Comparison of ENCODE assay signal across 27 cellular contexts in genomic region chr5:113031132-113031531, GRCh38. TPM values are rescaled to one million over a fixed set of nuclear protein-coding genes. Genes with fewer than 3 reads are reported as not detected.
DNase-seq lines count a peak whose midpoint lies in the region; ATAC-seq, FAIRE-seq and TF ChIP-seq lines count a peak whose summit lies in the region.
"Had no signal": no experiment of that assay in that cellular context is flagged by ENCODE, and none has a peak within 500 bp of the region (broad histone marks: within the 10 kb centered on the region; RNA-seq: fewer than 3 reads in every experiment).

No MANE protein-coding gene starts in this region.

- no peak for FAIRE-seq in HepG2 (lab: Jason Lieb, UNC)
- FAIRE-seq: islet of Langerhans had no signal

- TF ChIP-seq CTCF in Calu3 (IDR thresholded peaks at IDR 0.05; ENCODE audit: unreplicated experiment) (no peak), PC-9 (conservative IDR thresholded peaks at IDR 0.05) (no peak), esophagus muscularis mucosa (IDR thresholded peaks at IDR 0.05) (no peak), nephron (IDR thresholded peaks at IDR 0.05; ENCODE audit: unreplicated experiment in 3 of 3) (no peak), HepG2 (CRISPR knock-in tag; IDR thresholded peaks at IDR 0.05) (no peak)

- no peak for TF ChIP-seq POLR2A in esophagus muscularis mucosa (IDR thresholded peaks at IDR 0.05; ENCODE audit: low read depth)
- TF ChIP-seq POLR2A in HepG2 (IDR thresholded peaks at IDR 0.05; ENCODE audit: insufficient read depth in 1 of 2, low read depth in 2 of 2, low read length in 2 of 2), result no peak

- H3K4me1 Mint-ChIP-seq in Calu3 (ENCODE audit: low read depth, unreplicated experiment) (no peaks in the 10 kb centered on the region), nephron (peaks cover 27% of the 10 kb centered on the region)

- in situ Hi-C loops in HepG2 (cut with HindIII; ENCODE audit: extremely low pct_ligation_motif_present, low pct_unique_long_range_greater_than_20kb), result loop anchor here (25.0 kb wide), 1 partner anchor 481 kb away; the partner anchor contains the start of gene YTHDC2

- intact Hi-C loops in Calu3 (cut with micrococcal nuclease; ENCODE audit: unreplicated experiment) (no loop called here), PC-9 (cut with micrococcal nuclease; ENCODE audit: unreplicated experiment) (no loop called here), esophagus muscularis mucosa (cut with DNase I) (no loop called here), HepG2 (cut with micrococcal nuclease; ENCODE audit: unreplicated experiment) (loop anchor here (5.0 kb wide), 1 partner anchor 34 kb away; no protein-coding TSS in a partner anchor)

- POLR2A ChIA-PET in PC-9 (lab: Charles Lee; ENCODE audit: unreplicated experiment) (no interaction called here), HepG2 (lab: Yijun Ruan, JAX) (interaction anchor here (0.6 kb wide), 1 partner anchor 11 kb away, joined by 3 read pairs; no protein-coding TSS in a partner anchor)

- H3K27me3 Mint-ChIP-seq in Calu3 (ENCODE audit: unreplicated experiment) (no peaks in the 10 kb centered on the region), nephron (ENCODE audit: low read depth) (no peaks in the 10 kb centered on the region)

- H3K27me3 ChIP-seq in PC-9 (ENCODE audit: insufficient read depth, low read depth), result no peaks in the 10 kb centered on the region
- H3K27me3 ChIP-seq in esophagus muscularis mucosa, result no peaks in the 10 kb centered on the region
- H3K27me3 ChIP-seq in HepG2 (ENCODE audit: control insufficient read depth in 1 of 2, insufficient read depth in 2 of 2, low read length in 2 of 2), result no peaks in the 10 kb centered on the region
- H3K27me3 ChIP-seq: adrenal gland, BLaER1, brain microvascular endothelial cell, left lung, right atrium auricular region, upper lobe of left lung had no signal

- H3K27ac Mint-ChIP-seq in Calu3 (ENCODE audit: unreplicated experiment), result no peak overlapping the region
- peak overlapping the region; percentile 39 to 73 (median 67) for H3K27ac Mint-ChIP-seq in nephron
- H3K27ac Mint-ChIP-seq: natural killer cell had no signal

- ATAC-seq in GM21786 (IDR thresholded peaks at IDR 0.05; ENCODE audit: unreplicated experiment) (no peak), HepG2 (no peak)
- ATAC-seq: activated T-cell treated with anti-CD3 and anti-CD28 coated beads, Interleukin-2, amount 50 U/mL, for 4 hours; left lung; natural killer cell had no signal

- H3K27ac ChIP-seq in PC-9 (no peak overlapping the region), esophagus muscularis mucosa (replicated peaks in 1 of 4) (no peak overlapping the region), HepG2 (ENCODE audit: extremely low read length, insufficient read depth, low read length) (no peak overlapping the region)
- H3K27ac ChIP-seq: adrenal gland, BLaER1, HL-60, left lung, right atrium auricular region, upper lobe of left lung had no signal

- H3K36me3 Mint-ChIP-seq in Calu3 (ENCODE audit: insufficient read depth, unreplicated experiment) (peaks cover 12% of the 10 kb centered on the region), nephron (ENCODE audit: low read depth) (peaks cover 57% of the 10 kb centered on the region)

- H3K4me3 Mint-ChIP-seq in Calu3 (ENCODE audit: low read depth, unreplicated experiment) (no peak overlapping the region), nephron (no peak overlapping the region)
- H3K4me3 Mint-ChIP-seq: activated T-cell treated with anti-CD3 and anti-CD28 coated beads, Interleukin-2, amount 50 U/mL, for 4 hours; natural killer cell; T-helper 2 cell treated with Interferon-gamma antibody and Interleukin-4, amounts not matched to agents 5 μg/mL and 100 μg/mL, for 36 hours had no signal

- TF ChIP-seq EP300 in esophagus muscularis mucosa (IDR thresholded peaks at IDR 0.05) (no peak), HepG2 (IDR thresholded peaks at IDR 0.05; ENCODE audit: low read depth in 2 of 2, low read length in 2 of 2) (no peak), HepG2 (CRISPR knock-in tag; IDR thresholded peaks at IDR 0.05; ENCODE audit: borderline replicate concordance) (no peak)

- no peak for TF ChIP-seq RAD21 in HepG2 (CRISPR knock-in tag; IDR thresholded peaks at IDR 0.05)

- H4K20me1 ChIP-seq in PC-9 (ENCODE audit: insufficient read depth) (no peaks in the 10 kb centered on the region), HepG2 (ENCODE audit: insufficient read depth, low read length) (no peaks in the 10 kb centered on the region)
- H4K20me1 ChIP-seq: BLaER1 had no signal

- no peak overlapping the region for H3K4me2 ChIP-seq in PC-9
- no peak overlapping the region for H3K4me2 ChIP-seq in HepG2 (ENCODE audit: low read depth, low read length)
- H3K4me2 ChIP-seq: BLaER1 had no signal

- H3K9me2 ChIP-seq in PC-9 (ENCODE audit: insufficient read depth), result no peaks in the 10 kb centered on the region

- H3K36me3 ChIP-seq in PC-9 (ENCODE audit: low read depth) (no peaks in the 10 kb centered on the region), esophagus muscularis mucosa (peaks cover 0 to 40% (median 33%) of the 10 kb centered on the region in 4 donors), HepG2 (replicated peaks in 1 of 2; ENCODE audit: control insufficient read depth in 1 of 2, insufficient read depth in 2 of 2, low read length in 2 of 2) (peaks cover 3 to 12% of the 10 kb centered on the region in 2 experiments; a peak in 2 of 5 replicates)

- no peak for DNase-seq in Calu3
- DNase-seq in PC-9, result no peak
- peak; percentile 53 for DNase-seq in esophagus muscularis mucosa (ENCODE audit: extremely low spot score)
- DNase-seq in SKM-1 treated with dmso at 0.1 percent for 144 hours (lab: John Stamatoyannopoulos, UW; ENCODE audit: unreplicated experiment), result no peak
- DNase-seq in NCI-H2227 (lab: John Stamatoyannopoulos, UW; ENCODE audit: unreplicated experiment), result no peak
- no peak for DNase-seq in HepG2 (ENCODE audit: low spot score)
- DNase-seq: activated CD4-positive, alpha-beta T cell treated with anti-CD3 and anti-CD28 coated beads for 4 hours; activated T-cell treated with anti-CD3 and anti-CD28 coated beads, Interleukin-2, amount 50 U/mL, for 4 hours; adrenal gland; brain microvascular endothelial cell; DND-41; effector CD8-positive, alpha-beta T cell; foreskin fibroblast; HFFc6; left lung; midbrain; natural killer cell; OCI-M1; stimulated activated CD4-positive, alpha-beta T cell treated with anti-CD3 and anti-CD28 coated beads, Interleukin-2, amount 100 ng/mL, for 48 hours; upper lobe of left lung had no signal

- H3K4me3 ChIP-seq in PC-9, result no peak overlapping the region
- H3K4me3 ChIP-seq in esophagus muscularis mucosa, result no peak overlapping the region
- H3K4me3 ChIP-seq in HepG2 (replicated peaks in 1 of 3; ENCODE audit: insufficient read depth in 1 of 3, low read depth in 2 of 3, low read length in 3 of 3), result no peak overlapping the region
- H3K4me3 ChIP-seq: adrenal gland, BLaER1, left lung, right atrium auricular region, upper lobe of left lung had no signal

- 85% methylated on average over 8 of the region's 8 CpGs for WGBS in esophagus muscularis mucosa
- WGBS in HepG2 (ENCODE audit: low lambda C conversion rate), result 99% methylated on average over 8 of the region's 8 CpGs

- H3K9me3 Mint-ChIP-seq in Calu3 (ENCODE audit: low read depth, unreplicated experiment), result no peaks in the 10 kb centered on the region
- H3K9me3 Mint-ChIP-seq in nephron, result no peaks in the 10 kb centered on the region
- H3K9me3 Mint-ChIP-seq: activated T-cell treated with anti-CD3 and anti-CD28 coated beads, Interleukin-2, amount 50 U/mL, for 4 hours; HFFc6; natural killer cell; T-helper 2 cell treated with Interferon-gamma antibody and Interleukin-4, amounts not matched to agents 5 μg/mL and 100 μg/mL, for 36 hours had no signal

- H3F3A ChIP-seq in PC-9 (ENCODE audit: insufficient read depth, low read depth), result no peaks in the 10 kb centered on the region

- CTCF ChIA-PET in Calu3 (lab: Charles Lee), result interaction anchor here (0.6 kb wide), 1 partner anchor 159 kb away, joined by 4 read pairs; no protein-coding TSS in a partner anchor
- CTCF ChIA-PET in PC-9 (lab: Charles Lee), result no interaction called here
- CTCF ChIA-PET in HepG2 (lab: Yijun Ruan, JAX; ENCODE audit: low intra/inter-chr PET ratio, low total read pairs), result no interaction called here

- no peaks in the 10 kb centered on the region for H3K4me1 ChIP-seq in PC-9 (replicated peaks; ENCODE audit: insufficient read depth)
- peaks cover 8 to 14% (median 9%) of the 10 kb centered on the region in 4 donors for H3K4me1 ChIP-seq in esophagus muscularis mucosa
- H3K4me1 ChIP-seq in HepG2 (ENCODE audit: insufficient read depth, low read length), result no peaks in the 10 kb centered on the region
- H3K4me1 ChIP-seq: BLaER1, left lung, upper lobe of left lung had no signal

- BruUV-seq in Calu3 (replicated peaks; lab: Mats Ljungman, UMichigan) (TSS peak; percentile 6), PC-9 (replicated peaks; lab: Mats Ljungman, UMichigan) (TSS peak; percentile 7), HepG2 (replicated peaks; lab: Mats Ljungman, UMichigan) (no TSS peak)

- H2AFZ ChIP-seq in PC-9, result no peak overlapping the region
- no peak overlapping the region for H2AFZ ChIP-seq in HepG2 (ENCODE audit: low read length)

- no peaks in the 10 kb centered on the region for H3K79me2 ChIP-seq in PC-9 (ENCODE audit: low read depth)
- H3K79me2 ChIP-seq in HepG2 (ENCODE audit: insufficient read depth, low read length), result no peaks in the 10 kb centered on the region

- H3K9me3 ChIP-seq in PC-9 (ENCODE audit: insufficient read depth, low read depth) (no peaks in the 10 kb centered on the region), esophagus muscularis mucosa (no peaks in the 10 kb centered on the region), HepG2 (ENCODE audit: low read length) (no peaks in the 10 kb centered on the region)
- H3K9me3 ChIP-seq: adrenal gland, BLaER1, left lung, right atrium auricular region, upper lobe of left lung had no signal

- no peak overlapping the region for H3K9ac ChIP-seq in HepG2 (ENCODE audit: insufficient read depth, low read depth, low read length)
- H3K9ac ChIP-seq: BLaER1 had no signal

RNA-seq across cellular contexts. Expression of gene DCP2, which starts 54.5 kb away (rescaled TPM):
- total RNA-seq in Calu3 (2022) (56.0 and 57.8 TPM in 2 replicates), PC-9 (2021) (40.0 and 45.6 TPM in 2 replicates), esophagus muscularis mucosa (10 to 100 TPM; 15.7 to 26.7 (median 17.7) TPM), HepG2 (2016; rRNA removed; fragmentation: Illumina TruSeq; extraction: Trizol) (63.4 and 113 TPM in 2 replicates)
- total RNA-seq in HepG2 (2016; cell fraction: cytosol; rRNA removed; fragmentation: Illumina TruSeq; extraction: Trizol; ENCODE audit: low read depth), result 96.6 and 97.4 TPM in 2 replicates
- total RNA-seq in HepG2 (2016; cell fraction: insoluble cytoplasmic fraction; rRNA removed; fragmentation: Illumina TruSeq; extraction: Trizol), result 57.4 and 102 TPM in 2 replicates
- total RNA-seq in HepG2 (2016; cell fraction: membrane; rRNA removed; fragmentation: Illumina TruSeq; extraction: Trizol), result 46.7 and 55.6 TPM in 2 replicates
- total RNA-seq in HepG2 (2016; cell fraction: nucleus; rRNA removed; fragmentation: Illumina TruSeq; extraction: Trizol), result 59.7 and 65.2 TPM in 2 replicates
- 11.3 and 16.2 TPM in 2 replicates for polyA plus RNA-seq in HepG2 (2011; rRNA removed)
- 13.0 and 14.0 TPM in 2 replicates for polyA plus RNA-seq in HepG2 (2011; cell fraction: cytosol; rRNA removed)
- polyA plus RNA-seq in HepG2 (2011; cell fraction: nucleus; rRNA removed), result 13.5 and 15.6 TPM in 2 replicates
- 15.9 and 20.6 TPM in 2 replicates for polyA plus RNA-seq in HepG2 (2012)
- polyA plus RNA-seq in HepG2 (2016; cell fraction: cytosol; fragmentation: Illumina TruSeq; extraction: Trizol; ENCODE audit: low read depth), result 16.9 and 24.8 TPM in 2 replicates
- 28.8 and 30.9 TPM in 2 replicates for polyA plus RNA-seq in HepG2 (2016; cell fraction: insoluble cytoplasmic fraction; fragmentation: Illumina TruSeq; extraction: Trizol; ENCODE audit: low read depth)
- 20.7 and 23.8 TPM in 2 replicates for polyA plus RNA-seq in HepG2 (2016; cell fraction: membrane; fragmentation: Illumina TruSeq; extraction: Trizol; ENCODE audit: low read depth)
- 25.5 and 28.7 TPM in 2 replicates for polyA plus RNA-seq in HepG2 (2016; cell fraction: nucleus; fragmentation: Illumina TruSeq; extraction: Trizol; ENCODE audit: insufficient read depth, low read depth)
- polyA minus RNA-seq in HepG2 (2011; rRNA and poly(A)+ RNA removed; ENCODE audit: low replicate concordance), result 20.3 and 55.5 TPM in 2 replicates
- 15.7 and 21.4 TPM in 2 replicates for polyA minus RNA-seq in HepG2 (2011; cell fraction: cytosol; rRNA and poly(A)+ RNA removed)
- polyA minus RNA-seq in HepG2 (2011; cell fraction: nucleus; rRNA and poly(A)+ RNA removed), result 69.1 and 82.4 TPM in 2 replicates
